Comparison of ENCODE assay signal across 8 cellular contexts in the genomic region with DNA sequence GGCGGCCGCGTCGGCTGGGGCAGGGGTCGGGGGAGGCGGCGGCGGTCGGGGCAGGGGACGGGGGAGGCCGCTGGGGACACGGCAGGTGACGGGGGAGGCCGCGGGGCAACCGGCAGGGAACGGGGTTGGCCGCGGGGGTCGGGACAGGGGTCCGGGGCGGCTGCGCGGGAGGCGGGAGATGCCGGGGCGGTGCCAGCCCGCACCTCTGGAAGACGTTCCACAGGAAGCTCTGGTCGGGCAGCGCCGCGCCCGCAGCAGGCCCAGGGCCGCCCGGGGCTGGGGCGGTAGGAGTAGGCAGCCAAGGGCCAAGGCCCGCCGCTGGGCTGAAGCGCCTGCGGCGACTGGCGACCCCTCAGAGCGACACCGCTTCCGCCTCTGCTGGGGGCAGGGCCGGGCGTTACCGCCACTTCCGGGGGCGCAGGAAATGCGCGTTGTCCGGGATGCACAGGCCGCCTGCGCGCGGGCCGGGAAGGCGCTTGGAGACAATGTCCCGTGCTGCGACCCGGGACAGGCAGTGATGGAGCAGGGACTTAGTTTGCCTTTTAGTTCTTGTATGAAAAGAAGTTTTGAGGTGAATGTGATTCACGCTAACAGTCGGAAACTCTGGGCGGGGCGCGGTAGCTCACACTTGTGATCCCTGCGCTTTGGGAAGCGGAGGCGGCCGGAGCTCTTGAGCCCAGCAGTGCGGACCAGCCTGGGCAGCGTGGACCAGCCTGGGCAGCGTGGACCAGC.
A peak's percentile ranks its signal among the peaks of the same experiment; 100 is the strongest.
DNase-seq lines count a peak whose midpoint lies in the region; ATAC-seq and TF ChIP-seq lines count a peak whose summit lies in the region.

No MANE protein-coding gene starts in this region.

- peak; percentile 62 for DNase-seq in DMS79 treated with DMSO at 0.1 percent for 48 hours (lab: John Stamatoyannopoulos, UW)
- DNase-seq in SIG-M5 treated with dmso at 0.1 percent for 504 hours (lab: John Stamatoyannopoulos, UW; ENCODE audit: unreplicated experiment) = peak; percentile 66
- peak; percentile 90 for DNase-seq in Right ventricle myocardium inferior (ENCODE audit: missing footprints)
- no peak for DNase-seq in osteocyte (ENCODE audit: extremely low spot score, unreplicated experiment)

- H3K4me1 Mint-ChIP-seq in activated naive CD4-positive, alpha-beta T cell treated with anti-CD3 and anti-CD28 coated beads, Interleukin-2, amount 50 U/mL, for 24 hours = peaks cover 44% of the 10 kb centered on the region
- peaks cover 25% of the 10 kb centered on the region for H3K4me1 Mint-ChIP-seq in osteocyte (ENCODE audit: unreplicated experiment)

- no peaks in the 10 kb centered on the region for H3K27me3 Mint-ChIP-seq in activated naive CD4-positive, alpha-beta T cell treated with anti-CD3 and anti-CD28 coated beads, Interleukin-2, amount 50 U/mL, for 24 hours
- peaks cover 48% of the 10 kb centered on the region for H3K27me3 Mint-ChIP-seq in osteocyte (ENCODE audit: unreplicated experiment)

- peak overlapping the region; percentile 58 for H3K27ac ChIP-seq in KOPT-K1 (ENCODE audit: low read depth, low read length, poor library complexity, severe bottlenecking)
- H3K27ac ChIP-seq in thymus (ENCODE audit: low read depth) = peak overlapping the region; percentile 85

- H3K36me3 ChIP-seq in KOPT-K1 (ENCODE audit: insufficient read depth, low read length) (peaks cover 3% of the 10 kb centered on the region; the same call in 1 of the 2 replicates), thymus (ENCODE audit: control insufficient read depth, insufficient read depth) (no peaks in the 10 kb centered on the region)

- peak; percentile 95 for ATAC-seq in GM21717 (IDR thresholded peaks at IDR 0.05; ENCODE audit: unreplicated experiment)
- peak; percentile 98 for ATAC-seq in Right ventricle myocardium inferior

- peak overlapping the region; percentile 81 for H3K4me3 ChIP-seq in thymus (ENCODE audit: low read length)

- H3K27ac Mint-ChIP-seq in activated naive CD4-positive, alpha-beta T cell treated with anti-CD3 and anti-CD28 coated beads, Interleukin-2, amount 50 U/mL, for 24 hours = peak overlapping the region; percentile 91
- H3K27ac Mint-ChIP-seq in osteocyte (ENCODE audit: unreplicated experiment) = peak overlapping the region; percentile 10

- no peaks in the 10 kb centered on the region for H3K36me3 Mint-ChIP-seq in activated naive CD4-positive, alpha-beta T cell treated with anti-CD3 and anti-CD28 coated beads, Interleukin-2, amount 50 U/mL, for 24 hours
- H3K36me3 Mint-ChIP-seq in osteocyte (ENCODE audit: unreplicated experiment) = no peaks in the 10 kb centered on the region

- under 1% methylated on average over 75 of the region's 75 CpGs for WGBS in thymus

- H3K9me3 ChIP-seq in KOPT-K1 (ENCODE audit: insufficient read depth, low read length, poor library complexity, severe bottlenecking) (no peaks in the 10 kb centered on the region), thymus (ENCODE audit: control insufficient read depth) (no peaks in the 10 kb centered on the region)

- TF ChIP-seq CTCF in osteocyte (IDR thresholded peaks at IDR 0.05) = no peak

- peaks cover 2% of the 10 kb centered on the region for H3K4me1 ChIP-seq in thymus (ENCODE audit: control insufficient read depth, insufficient read depth, low read length)

- H3K27me3 ChIP-seq in thymus (ENCODE audit: control insufficient read depth, insufficient read depth) = no peaks in the 10 kb centered on the region

- H3K4me3 Mint-ChIP-seq in activated naive CD4-positive, alpha-beta T cell treated with anti-CD3 and anti-CD28 coated beads, Interleukin-2, amount 50 U/mL, for 24 hours = peak overlapping the region; percentile 93
- peak overlapping the region; percentile 57 for H3K4me3 Mint-ChIP-seq in osteocyte (ENCODE audit: unreplicated experiment)

- intact Hi-C loops in Right ventricle myocardium inferior (cut with DNase I) = no loop called here

- H3K9me3 Mint-ChIP-seq in activated naive CD4-positive, alpha-beta T cell treated with anti-CD3 and anti-CD28 coated beads, Interleukin-2, amount 50 U/mL, for 24 hours = no peaks in the 10 kb centered on the region
- H3K9me3 Mint-ChIP-seq in osteocyte (ENCODE audit: unreplicated experiment) = no peaks in the 10 kb centered on the region
